In genomic region chr1:59967141-59967697, GRCh38 we compare ENCODE assay signal across 1 cellular context.
A peak's percentile ranks its signal among the peaks of the same experiment; 100 is the strongest.
TF ChIP-seq lines count a peak whose summit lies in the region.

No MANE protein-coding gene starts in this region.

TF ChIP-seq in K562, 482 proteins besides CTCF, POLR2A, EP300 and RAD21 (continued from another document and continues in another):
- no peak for TF ChIP-seq E2F1 (CRISPR knock-in tag; IDR thresholded peaks at IDR 0.05)
- 0 out of 6 replicates have a peak, but pooled peaks of 1 of the 3 experiments have one; percentile 34 for TF ChIP-seq ZBTB11 (CRISPR knock-in tag; IDR thresholded peaks at IDR 0.05)
- no peak for TF ChIP-seq TFAM (CRISPR knock-in tag; conservative IDR thresholded peaks at IDR 0.05)
- TF ChIP-seq ZNF707 (CRISPR knock-in tag; conservative IDR thresholded peaks at IDR 0.05), result no peak
- no peak for TF ChIP-seq ZNF184 (CRISPR knock-in tag; IDR thresholded peaks at IDR 0.05)
- TF ChIP-seq ZFP36 (IDR thresholded peaks at IDR 0.05; ENCODE audit: low read depth, low read length, partially characterized antibody), result no peak
- TF ChIP-seq ZNF740 (CRISPR knock-in tag; IDR thresholded peaks at IDR 0.05), result no peak
- TF ChIP-seq ZNF740 (tag; IDR thresholded peaks at IDR 0.05), result no peak
- TF ChIP-seq BCOR (IDR thresholded peaks at IDR 0.05), result no peak
- TF ChIP-seq RBM34 (IDR thresholded peaks at IDR 0.05; ENCODE audit: borderline replicate concordance, insufficient read depth, low read length), result no peak
- no peak for TF ChIP-seq TSC22D4 (tag; IDR thresholded peaks at IDR 0.05)
- TF ChIP-seq ERF (CRISPR knock-in tag; IDR thresholded peaks at IDR 0.05), result no peak
- TF ChIP-seq ARHGAP35 (IDR thresholded peaks at IDR 0.05; ENCODE audit: partially characterized antibody), result no peak
- TF ChIP-seq GTF2B (IDR thresholded peaks at IDR 0.05; ENCODE audit: extremely low read depth, insufficient read length), result no peak
- no peak for TF ChIP-seq ESRRB (CRISPR knock-in tag; IDR thresholded peaks at IDR 0.05; ENCODE audit: borderline replicate concordance)
- TF ChIP-seq ARID3A (IDR thresholded peaks at IDR 0.05; ENCODE audit: borderline replicate concordance, low read depth, low read length), result no peak
- no peak for TF ChIP-seq SMC3 (conservative IDR thresholded peaks at IDR 0.05; ENCODE audit: insufficient read depth, low read depth, low read length)
- TF ChIP-seq TRIM25 (IDR thresholded peaks at IDR 0.05; ENCODE audit: borderline replicate concordance), result no peak
- no peak for TF ChIP-seq FIP1L1 (IDR thresholded peaks at IDR 0.05; ENCODE audit: low read depth, low read length, poor library complexity, severe bottlenecking)
- no peak for TF ChIP-seq RAD51 (IDR thresholded peaks at IDR 0.05; ENCODE audit: borderline replicate concordance, low read depth)
- peak; percentile 69 for TF ChIP-seq GATA2 (CRISPR knock-in tag; IDR thresholded peaks at IDR 0.05)
- no peak for TF ChIP-seq POLR2H (tag; IDR thresholded peaks at IDR 0.05; ENCODE audit: low read depth)
- TF ChIP-seq DLX4 (CRISPR knock-in tag; IDR thresholded peaks at IDR 0.05), result no peak
- no peak for TF ChIP-seq ZNF282 (CRISPR knock-in tag; IDR thresholded peaks at IDR 0.05)
- no peak for TF ChIP-seq SETDB1 (IDR thresholded peaks at IDR 0.05; ENCODE audit: low read length)
- TF ChIP-seq DMBX1 (CRISPR knock-in tag; IDR thresholded peaks at IDR 0.05; ENCODE audit: borderline replicate concordance), result peak; percentile 61; the same call in 1 of the 2 replicates
- no peak for TF ChIP-seq ZNF518B (CRISPR knock-in tag; IDR thresholded peaks at IDR 0.05)
- no peak for TF ChIP-seq ZSCAN29 (IDR thresholded peaks at IDR 0.05)
- no peak for TF ChIP-seq SMARCB1 (IDR thresholded peaks at IDR 0.05; ENCODE audit: insufficient read length, low read depth)
- TF ChIP-seq ZNF785 (CRISPR knock-in tag; IDR thresholded peaks at IDR 0.05), result no peak
- TF ChIP-seq RERE (CRISPR knock-in tag; IDR thresholded peaks at IDR 0.05; ENCODE audit: borderline replicate concordance), result no peak
- TF ChIP-seq FOXJ3 (CRISPR knock-in tag; IDR thresholded peaks at IDR 0.05), result no peak
- TF ChIP-seq TBL1XR1 (IDR thresholded peaks at IDR 0.05; ENCODE audit: low read length in 2 of 2), result no peak
- no peak for TF ChIP-seq HMGXB4 (CRISPR knock-in tag; IDR thresholded peaks at IDR 0.05)
- no peak for TF ChIP-seq THRB (CRISPR knock-in tag; conservative IDR thresholded peaks at IDR 0.05)
- TF ChIP-seq NELFE (IDR thresholded peaks at IDR 0.05; ENCODE audit: insufficient read depth, insufficient read length), result no peak
